ENCODE assay signal across 2 cellular contexts in the genomic region with DNA sequence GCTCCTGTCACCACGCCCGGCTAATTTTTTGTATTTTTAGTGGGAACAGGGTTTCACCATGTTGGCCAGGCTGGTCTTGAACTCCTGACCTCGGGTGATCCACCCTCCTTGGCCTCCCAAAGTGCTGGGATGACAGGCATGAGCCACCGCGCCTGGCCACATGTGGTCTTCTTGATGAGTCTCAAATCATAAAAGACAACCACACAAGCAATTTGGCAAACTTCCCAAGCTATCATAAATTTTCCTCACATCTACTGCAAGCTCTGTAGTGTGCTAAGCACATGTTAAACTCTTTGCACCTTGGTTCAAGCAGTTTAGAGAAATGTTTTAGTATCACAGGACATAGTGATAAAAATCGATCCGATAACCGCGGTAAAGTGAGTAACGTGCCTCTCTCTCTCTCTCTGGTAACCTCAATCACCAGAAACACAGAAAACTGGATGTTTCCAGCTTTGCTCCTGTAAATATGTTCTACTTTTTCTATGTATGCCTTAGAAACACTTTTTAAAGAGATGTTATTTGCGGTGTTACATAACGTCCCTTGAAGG.
A peak's percentile ranks its signal among the peaks of the same experiment; 100 is the strongest.
TF ChIP-seq lines count a peak whose summit lies in the region.

No MANE protein-coding gene starts in this region.

TF ChIP-seq in HEK293, 187 proteins besides CTCF, POLR2A, EP300 and RAD21 (continued from another document and continues in another):
- TF ChIP-seq, protein P1, sequence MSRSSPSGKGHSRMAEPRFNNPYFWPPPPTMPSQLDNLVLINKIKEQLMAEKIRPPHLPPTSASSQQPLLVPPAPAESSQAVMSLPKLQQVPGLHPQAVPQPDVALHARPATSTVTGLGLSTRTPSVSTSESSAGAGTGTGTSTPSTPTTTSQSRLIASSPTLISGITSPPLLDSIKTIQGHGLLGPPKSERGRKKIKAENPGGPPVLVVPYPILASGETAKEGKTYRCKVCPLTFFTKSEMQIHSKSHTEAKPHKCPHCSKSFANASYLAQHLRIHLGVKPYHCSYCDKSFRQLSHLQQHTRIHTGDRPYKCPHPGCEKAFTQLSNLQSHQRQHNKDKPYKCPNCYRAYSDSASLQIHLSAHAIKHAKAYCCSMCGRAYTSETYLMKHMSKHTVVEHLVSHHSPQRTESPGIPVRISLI (tag by site-specific recombination; IDR thresholded peaks at IDR 0.05): no peak
- TF ChIP-seq ZNF19 (tag by site-specific recombination; IDR thresholded peaks at IDR 0.05; ENCODE audit: low read depth) (no peak), ZNF433 (tag by site-specific recombination; IDR thresholded peaks at IDR 0.05; ENCODE audit: low read depth) (no peak), ZXDB (tag by site-specific recombination; IDR thresholded peaks at IDR 0.05) (no peak), ZNF785 (tag by site-specific recombination; IDR thresholded peaks at IDR 0.05) (no peak), ZNF530 (tag by site-specific recombination; IDR thresholded peaks at IDR 0.05; ENCODE audit: low read depth) (no peak), ZNF585B (tag by site-specific recombination; IDR thresholded peaks at IDR 0.05) (no peak), ZNF830 (tag by site-specific recombination; IDR thresholded peaks at IDR 0.05; ENCODE audit: low read depth) (no peak), ZNF449 (tag by site-specific recombination; IDR thresholded peaks at IDR 0.05) (no peak), SP7 (tag by site-specific recombination; IDR thresholded peaks at IDR 0.05) (no peak), KLF10 (tag by site-specific recombination; IDR thresholded peaks at IDR 0.05) (no peak), ZNF621 (tag by site-specific recombination; IDR thresholded peaks at IDR 0.05) (no peak), ZNF133 (tag by site-specific recombination; IDR thresholded peaks at IDR 0.05) (no peak), SP2 (tag by site-specific recombination; IDR thresholded peaks at IDR 0.05) (no peak), ZFP3 (tag by site-specific recombination; IDR thresholded peaks at IDR 0.05; ENCODE audit: low read depth) (no peak), ZIC2 (tag by site-specific recombination; IDR thresholded peaks at IDR 0.05) (peak; percentile 77), ZNF629 (tag by site-specific recombination; IDR thresholded peaks at IDR 0.05) (peak; percentile 24; the same call in 1 of the 2 replicates), ZNF202 (tag by site-specific recombination; IDR thresholded peaks at IDR 0.05; ENCODE audit: borderline replicate concordance) (no peak), ZNF76 (tag by site-specific recombination; IDR thresholded peaks at IDR 0.05; ENCODE audit: borderline replicate concordance, low read depth) (no peak), BCL11B (tag by site-specific recombination; IDR thresholded peaks at IDR 0.05; ENCODE audit: low read depth) (no peak), KLF9 (tag by site-specific recombination; IDR thresholded peaks at IDR 0.05; ENCODE audit: low read depth) (no peak), ZNF169 (tag by site-specific recombination; IDR thresholded peaks at IDR 0.05) (no peak), ZNF501 (tag by site-specific recombination; IDR thresholded peaks at IDR 0.05) (no peak), IKZF3 (tag by site-specific recombination; IDR thresholded peaks at IDR 0.05) (peak; percentile 67)
- TF ChIP-seq, protein P2, sequence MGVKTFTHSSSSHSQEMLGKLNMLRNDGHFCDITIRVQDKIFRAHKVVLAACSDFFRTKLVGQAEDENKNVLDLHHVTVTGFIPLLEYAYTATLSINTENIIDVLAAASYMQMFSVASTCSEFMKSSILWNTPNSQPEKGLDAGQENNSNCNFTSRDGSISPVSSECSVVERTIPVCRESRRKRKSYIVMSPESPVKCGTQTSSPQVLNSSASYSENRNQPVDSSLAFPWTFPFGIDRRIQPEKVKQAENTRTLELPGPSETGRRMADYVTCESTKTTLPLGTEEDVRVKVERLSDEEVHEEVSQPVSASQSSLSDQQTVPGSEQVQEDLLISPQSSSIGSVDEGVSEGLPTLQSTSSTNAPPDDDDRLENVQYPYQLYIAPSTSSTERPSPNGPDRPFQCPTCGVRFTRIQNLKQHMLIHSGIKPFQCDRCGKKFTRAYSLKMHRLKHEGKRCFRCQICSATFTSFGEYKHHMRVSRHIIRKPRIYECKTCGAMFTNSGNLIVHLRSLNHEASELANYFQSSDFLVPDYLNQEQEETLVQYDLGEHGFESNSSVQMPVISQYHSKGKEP (tag by site-specific recombination; IDR thresholded peaks at IDR 0.05): peak; percentile 60; the same call in 1 of the 2 replicates
- TF ChIP-seq, protein P3, sequence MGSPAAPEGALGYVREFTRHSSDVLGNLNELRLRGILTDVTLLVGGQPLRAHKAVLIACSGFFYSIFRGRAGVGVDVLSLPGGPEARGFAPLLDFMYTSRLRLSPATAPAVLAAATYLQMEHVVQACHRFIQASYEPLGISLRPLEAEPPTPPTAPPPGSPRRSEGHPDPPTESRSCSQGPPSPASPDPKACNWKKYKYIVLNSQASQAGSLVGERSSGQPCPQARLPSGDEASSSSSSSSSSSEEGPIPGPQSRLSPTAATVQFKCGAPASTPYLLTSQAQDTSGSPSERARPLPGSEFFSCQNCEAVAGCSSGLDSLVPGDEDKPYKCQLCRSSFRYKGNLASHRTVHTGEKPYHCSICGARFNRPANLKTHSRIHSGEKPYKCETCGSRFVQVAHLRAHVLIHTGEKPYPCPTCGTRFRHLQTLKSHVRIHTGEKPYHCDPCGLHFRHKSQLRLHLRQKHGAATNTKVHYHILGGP (tag by site-specific recombination; IDR thresholded peaks at IDR 0.05): no peak

TF ChIP-seq in K562, 482 proteins besides CTCF, POLR2A, EP300 and RAD21 (continued from another document and continues in another):
- TF ChIP-seq, protein P4, sequence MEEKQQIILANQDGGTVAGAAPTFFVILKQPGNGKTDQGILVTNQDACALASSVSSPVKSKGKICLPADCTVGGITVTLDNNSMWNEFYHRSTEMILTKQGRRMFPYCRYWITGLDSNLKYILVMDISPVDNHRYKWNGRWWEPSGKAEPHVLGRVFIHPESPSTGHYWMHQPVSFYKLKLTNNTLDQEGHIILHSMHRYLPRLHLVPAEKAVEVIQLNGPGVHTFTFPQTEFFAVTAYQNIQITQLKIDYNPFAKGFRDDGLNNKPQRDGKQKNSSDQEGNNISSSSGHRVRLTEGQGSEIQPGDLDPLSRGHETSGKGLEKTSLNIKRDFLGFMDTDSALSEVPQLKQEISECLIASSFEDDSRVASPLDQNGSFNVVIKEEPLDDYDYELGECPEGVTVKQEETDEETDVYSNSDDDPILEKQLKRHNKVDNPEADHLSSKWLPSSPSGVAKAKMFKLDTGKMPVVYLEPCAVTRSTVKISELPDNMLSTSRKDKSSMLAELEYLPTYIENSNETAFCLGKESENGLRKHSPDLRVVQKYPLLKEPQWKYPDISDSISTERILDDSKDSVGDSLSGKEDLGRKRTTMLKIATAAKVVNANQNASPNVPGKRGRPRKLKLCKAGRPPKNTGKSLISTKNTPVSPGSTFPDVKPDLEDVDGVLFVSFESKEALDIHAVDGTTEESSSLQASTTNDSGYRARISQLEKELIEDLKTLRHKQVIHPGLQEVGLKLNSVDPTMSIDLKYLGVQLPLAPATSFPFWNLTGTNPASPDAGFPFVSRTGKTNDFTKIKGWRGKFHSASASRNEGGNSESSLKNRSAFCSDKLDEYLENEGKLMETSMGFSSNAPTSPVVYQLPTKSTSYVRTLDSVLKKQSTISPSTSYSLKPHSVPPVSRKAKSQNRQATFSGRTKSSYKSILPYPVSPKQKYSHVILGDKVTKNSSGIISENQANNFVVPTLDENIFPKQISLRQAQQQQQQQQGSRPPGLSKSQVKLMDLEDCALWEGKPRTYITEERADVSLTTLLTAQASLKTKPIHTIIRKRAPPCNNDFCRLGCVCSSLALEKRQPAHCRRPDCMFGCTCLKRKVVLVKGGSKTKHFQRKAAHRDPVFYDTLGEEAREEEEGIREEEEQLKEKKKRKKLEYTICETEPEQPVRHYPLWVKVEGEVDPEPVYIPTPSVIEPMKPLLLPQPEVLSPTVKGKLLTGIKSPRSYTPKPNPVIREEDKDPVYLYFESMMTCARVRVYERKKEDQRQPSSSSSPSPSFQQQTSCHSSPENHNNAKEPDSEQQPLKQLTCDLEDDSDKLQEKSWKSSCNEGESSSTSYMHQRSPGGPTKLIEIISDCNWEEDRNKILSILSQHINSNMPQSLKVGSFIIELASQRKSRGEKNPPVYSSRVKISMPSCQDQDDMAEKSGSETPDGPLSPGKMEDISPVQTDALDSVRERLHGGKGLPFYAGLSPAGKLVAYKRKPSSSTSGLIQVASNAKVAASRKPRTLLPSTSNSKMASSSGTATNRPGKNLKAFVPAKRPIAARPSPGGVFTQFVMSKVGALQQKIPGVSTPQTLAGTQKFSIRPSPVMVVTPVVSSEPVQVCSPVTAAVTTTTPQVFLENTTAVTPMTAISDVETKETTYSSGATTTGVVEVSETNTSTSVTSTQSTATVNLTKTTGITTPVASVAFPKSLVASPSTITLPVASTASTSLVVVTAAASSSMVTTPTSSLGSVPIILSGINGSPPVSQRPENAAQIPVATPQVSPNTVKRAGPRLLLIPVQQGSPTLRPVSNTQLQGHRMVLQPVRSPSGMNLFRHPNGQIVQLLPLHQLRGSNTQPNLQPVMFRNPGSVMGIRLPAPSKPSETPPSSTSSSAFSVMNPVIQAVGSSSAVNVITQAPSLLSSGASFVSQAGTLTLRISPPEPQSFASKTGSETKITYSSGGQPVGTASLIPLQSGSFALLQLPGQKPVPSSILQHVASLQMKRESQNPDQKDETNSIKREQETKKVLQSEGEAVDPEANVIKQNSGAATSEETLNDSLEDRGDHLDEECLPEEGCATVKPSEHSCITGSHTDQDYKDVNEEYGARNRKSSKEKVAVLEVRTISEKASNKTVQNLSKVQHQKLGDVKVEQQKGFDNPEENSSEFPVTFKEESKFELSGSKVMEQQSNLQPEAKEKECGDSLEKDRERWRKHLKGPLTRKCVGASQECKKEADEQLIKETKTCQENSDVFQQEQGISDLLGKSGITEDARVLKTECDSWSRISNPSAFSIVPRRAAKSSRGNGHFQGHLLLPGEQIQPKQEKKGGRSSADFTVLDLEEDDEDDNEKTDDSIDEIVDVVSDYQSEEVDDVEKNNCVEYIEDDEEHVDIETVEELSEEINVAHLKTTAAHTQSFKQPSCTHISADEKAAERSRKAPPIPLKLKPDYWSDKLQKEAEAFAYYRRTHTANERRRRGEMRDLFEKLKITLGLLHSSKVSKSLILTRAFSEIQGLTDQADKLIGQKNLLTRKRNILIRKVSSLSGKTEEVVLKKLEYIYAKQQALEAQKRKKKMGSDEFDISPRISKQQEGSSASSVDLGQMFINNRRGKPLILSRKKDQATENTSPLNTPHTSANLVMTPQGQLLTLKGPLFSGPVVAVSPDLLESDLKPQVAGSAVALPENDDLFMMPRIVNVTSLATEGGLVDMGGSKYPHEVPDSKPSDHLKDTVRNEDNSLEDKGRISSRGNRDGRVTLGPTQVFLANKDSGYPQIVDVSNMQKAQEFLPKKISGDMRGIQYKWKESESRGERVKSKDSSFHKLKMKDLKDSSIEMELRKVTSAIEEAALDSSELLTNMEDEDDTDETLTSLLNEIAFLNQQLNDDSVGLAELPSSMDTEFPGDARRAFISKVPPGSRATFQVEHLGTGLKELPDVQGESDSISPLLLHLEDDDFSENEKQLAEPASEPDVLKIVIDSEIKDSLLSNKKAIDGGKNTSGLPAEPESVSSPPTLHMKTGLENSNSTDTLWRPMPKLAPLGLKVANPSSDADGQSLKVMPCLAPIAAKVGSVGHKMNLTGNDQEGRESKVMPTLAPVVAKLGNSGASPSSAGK (IDR thresholded peaks at IDR 0.05): 0 out of 2 replicates have a peak, but pooled peaks have one; percentile 23
- no peak for TF ChIP-seq PBX2 (CRISPR knock-in tag; IDR thresholded peaks at IDR 0.05; ENCODE audit: low read depth)
- TF ChIP-seq PBX2 (tag; conservative IDR thresholded peaks at IDR 0.05; ENCODE audit: low read depth): peak; percentile 51; the same call in 1 of the 2 replicates
- no peak for TF ChIP-seq ZNF146 (CRISPR knock-in tag; IDR thresholded peaks at IDR 0.05; ENCODE audit: unreplicated experiment)
- TF ChIP-seq SOX6 (IDR thresholded peaks at IDR 0.05): no peak
- TF ChIP-seq ZNF354B (CRISPR knock-in tag; IDR thresholded peaks at IDR 0.05): no peak
- TF ChIP-seq ZNF444 (CRISPR knock-in tag; IDR thresholded peaks at IDR 0.05): no peak
- TF ChIP-seq, protein P5, sequence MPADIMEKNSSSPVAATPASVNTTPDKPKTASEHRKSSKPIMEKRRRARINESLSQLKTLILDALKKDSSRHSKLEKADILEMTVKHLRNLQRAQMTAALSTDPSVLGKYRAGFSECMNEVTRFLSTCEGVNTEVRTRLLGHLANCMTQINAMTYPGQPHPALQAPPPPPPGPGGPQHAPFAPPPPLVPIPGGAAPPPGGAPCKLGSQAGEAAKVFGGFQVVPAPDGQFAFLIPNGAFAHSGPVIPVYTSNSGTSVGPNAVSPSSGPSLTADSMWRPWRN (IDR thresholded peaks at IDR 0.05; ENCODE audit: low read depth): no peak
- TF ChIP-seq ADNP (tag; IDR thresholded peaks at IDR 0.05): peak; percentile 68
- 0 out of 2 replicates have a peak, but pooled peaks have one; percentile 26 for TF ChIP-seq L3MBTL2 (IDR thresholded peaks at IDR 0.05)
- no peak for TF ChIP-seq ILK (tag; IDR thresholded peaks at IDR 0.05; ENCODE audit: borderline replicate concordance, low read depth)
- peak; percentile 36; the same call in 1 of the 2 replicates for TF ChIP-seq PKNOX1 (IDR thresholded peaks at IDR 0.05)
- TF ChIP-seq, protein P6, sequence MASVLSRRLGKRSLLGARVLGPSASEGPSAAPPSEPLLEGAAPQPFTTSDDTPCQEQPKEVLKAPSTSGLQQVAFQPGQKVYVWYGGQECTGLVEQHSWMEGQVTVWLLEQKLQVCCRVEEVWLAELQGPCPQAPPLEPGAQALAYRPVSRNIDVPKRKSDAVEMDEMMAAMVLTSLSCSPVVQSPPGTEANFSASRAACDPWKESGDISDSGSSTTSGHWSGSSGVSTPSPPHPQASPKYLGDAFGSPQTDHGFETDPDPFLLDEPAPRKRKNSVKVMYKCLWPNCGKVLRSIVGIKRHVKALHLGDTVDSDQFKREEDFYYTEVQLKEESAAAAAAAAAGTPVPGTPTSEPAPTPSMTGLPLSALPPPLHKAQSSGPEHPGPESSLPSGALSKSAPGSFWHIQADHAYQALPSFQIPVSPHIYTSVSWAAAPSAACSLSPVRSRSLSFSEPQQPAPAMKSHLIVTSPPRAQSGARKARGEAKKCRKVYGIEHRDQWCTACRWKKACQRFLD (CRISPR knock-in tag; IDR thresholded peaks at IDR 0.05): no peak
- TF ChIP-seq BRF1 (IDR thresholded peaks at IDR 0.05; ENCODE audit: borderline replicate concordance, extremely low read depth, insufficient read length): no peak
